In the genomic region with DNA sequence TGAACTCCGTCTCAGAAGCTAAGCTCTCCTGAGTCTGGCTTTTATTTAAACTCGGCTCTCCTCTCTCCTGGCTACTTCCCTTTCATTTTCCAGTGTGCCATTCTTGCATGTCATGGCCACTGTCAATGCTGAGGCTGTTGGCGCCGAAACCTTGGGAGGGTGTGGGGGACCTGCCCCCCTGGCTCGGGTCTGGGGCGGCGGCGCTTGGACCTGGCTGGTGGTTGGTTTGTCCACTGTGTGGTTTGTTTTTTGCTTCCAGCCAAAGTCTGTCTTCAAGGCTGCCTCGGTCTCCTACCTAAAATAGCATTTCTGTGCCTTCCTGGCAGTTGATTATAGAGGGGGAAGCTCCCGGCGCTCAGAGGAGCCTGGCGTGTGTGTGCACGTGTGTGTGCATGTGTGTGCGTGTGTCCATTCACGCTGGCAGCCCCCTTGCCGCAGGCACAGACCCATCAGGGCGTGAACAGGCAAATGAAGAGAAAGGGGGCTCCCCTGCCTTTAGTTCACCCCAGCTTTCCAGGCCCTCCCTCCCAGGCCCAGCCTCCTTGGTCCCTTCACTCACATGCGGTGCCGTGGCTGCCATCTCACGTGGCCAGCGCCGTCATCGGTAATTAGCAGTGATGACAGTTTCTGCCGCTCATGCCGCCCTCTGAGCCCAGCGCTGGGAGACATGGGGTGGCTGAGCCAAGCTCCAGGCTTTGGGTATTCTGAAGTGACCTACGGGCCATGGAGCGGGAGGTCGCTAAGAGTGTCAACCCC, we compare ENCODE assay signal across 8 cellular contexts.
DNase-seq lines count a peak whose midpoint lies in the region; ATAC-seq, FAIRE-seq and TF ChIP-seq lines count a peak whose summit lies in the region.

No MANE protein-coding gene starts in this region.

- H3K79me2 ChIP-seq in GM12878 (ENCODE audit: control insufficient read depth, insufficient read depth, low read length) = peaks cover 55% of the 10 kb centered on the region

- intact Hi-C loops in GM12878 (cut with micrococcal nuclease; ENCODE audit: unreplicated experiment) = loop anchor here (1.0 to 10.0 kb wide), 3 partner anchors 38 to 634 kb away; a partner anchor contains a TSS

- RAD21 ChIA-PET in GM12878 (lab: Charles Lee; ENCODE audit: unreplicated experiment) = interaction anchor here (0.9 to 2.7 kb wide), 5 partner anchors 11 to 176 kb away, joined by 4 to 14 read pairs (median 4); no protein-coding TSS in a partner anchor

- no peak for TF ChIP-seq RAD21 in GM12878 (IDR thresholded peaks at IDR 0.05; ENCODE audit: insufficient read depth, low read depth, low read length)

- H3K4me1 ChIP-seq in GM12878 (ENCODE audit: control insufficient read depth, insufficient read depth, low read length) (peaks cover 60% of the 10 kb centered on the region), mucosa of rectum (ENCODE audit: control insufficient read depth in 2 of 2, insufficient read depth in 2 of 2, low read length in 2 of 2) (peaks cover 55 to 62% of the 10 kb centered on the region in 2 donors)

- 2% methylated on average over 28 of the region's 29 CpGs for WGBS in GM12878 (ENCODE audit: insufficient coverage, insufficient replicate concordance, low lambda C conversion rate, missing lambda C conversion rate)

- no peaks in the 10 kb centered on the region; a peak in 1 of 4 replicates for H3K36me3 ChIP-seq in GM12878 (ENCODE audit: control insufficient read depth in 2 of 2, insufficient read depth in 2 of 2, low read length in 1 of 2)
- peaks cover 0 to 3% of the 10 kb centered on the region in 2 donors for H3K36me3 ChIP-seq in mucosa of rectum (ENCODE audit: control insufficient read depth in 2 of 2, insufficient read depth in 2 of 2, low read length in 2 of 2)

- H4K20me1 ChIP-seq in GM12878 (ENCODE audit: control insufficient read depth, insufficient read depth) = no peaks in the 10 kb centered on the region

- peak overlapping the region; percentile 20 for H2AFZ ChIP-seq in GM12878 (ENCODE audit: control insufficient read depth, low read depth, low read length)

- no TSS peak for BruUV-seq in GM12878 (replicated peaks; lab: Mats Ljungman, UMichigan)

- H3K9me3 ChIP-seq in GM12878 (replicated peaks; ENCODE audit: control insufficient read depth, insufficient read depth, low read length) (no peaks in the 10 kb centered on the region), mucosa of rectum (ENCODE audit: control insufficient read depth in 2 of 2, low read length in 2 of 2) (no peaks in the 10 kb centered on the region)

- POLR2A ChIA-PET in GM12878 (lab: Charles Lee) = interaction anchor here (0.6 to 2.2 kb wide), 10 partner anchors 85 to 638 kb away, joined by 3 to 7 read pairs (median 4); a partner anchor contains a TSS

- peak; percentile 75 for TF ChIP-seq POLR2A in GM12878 (IDR thresholded peaks at IDR 0.05; ENCODE audit: low read depth, low read length)

- peak overlapping the region; percentile 94 for H3K4me2 ChIP-seq in GM12878 (ENCODE audit: control insufficient read depth, insufficient read depth)

- TF ChIP-seq CTCF in GM12878 (IDR thresholded peaks at IDR 0.05 in 2 of 3, conservative IDR thresholded peaks at IDR 0.05 in 1 of 3; ENCODE audit: control insufficient read depth in 2 of 3, extremely low read depth in 1 of 3, insufficient read depth in 1 of 3, low read depth in 3 of 3, low read length in 3 of 3) = no peak

- H3K9ac ChIP-seq in GM12878 (ENCODE audit: control insufficient read depth, insufficient read depth, low read length) (peak overlapping the region; percentile 89), mucosa of rectum (ENCODE audit: low read depth in 1 of 2, low read length in 2 of 2) (peak overlapping the region; percentile 1 to 84)

- CTCF ChIA-PET in GM12878 (lab: Yijun Ruan, JAX) = interaction anchor here (0.6 to 1.3 kb wide), 4 partner anchors 11 to 1914 kb away, joined by 4 to 8 read pairs (median 5); no protein-coding TSS in a partner anchor

- H3K27ac ChIP-seq in GM12878 (ENCODE audit: control insufficient read depth, insufficient read depth) (peak overlapping the region; percentile 88), mucosa of rectum (ENCODE audit: low read depth in 2 of 2, low read length in 2 of 2) (peak overlapping the region; percentile 91 to 94)

- in situ Hi-C loops in GM12878 (cut with MboI) = no loop called here

- H3K27me3 ChIP-seq in GM12878 (replicated peaks in 1 of 2; ENCODE audit: control insufficient read depth in 2 of 2, insufficient read depth in 2 of 2, low read length in 1 of 2) = no peaks in the 10 kb centered on the region
- no peaks in the 10 kb centered on the region for H3K27me3 ChIP-seq in mucosa of rectum (ENCODE audit: control insufficient read depth in 2 of 2, insufficient read depth in 2 of 2, low read length in 2 of 2)

- ATAC-seq in GM12878 = peak; percentile 49
- ATAC-seq in GM18907 (IDR thresholded peaks at IDR 0.05; ENCODE audit: unreplicated experiment) = no peak

- peak; percentile 34 for DNase-seq in GM04503 (ENCODE audit: low read depth)
- DNase-seq in Kasumi-1 (lab: John Stamatoyannopoulos, UW) = peak; percentile 49 to 67
- DNase-seq in GM12878 (ENCODE audit: low read depth, low spot score) = peak; percentile 85
- no peak for DNase-seq in glomerular visceral epithelial cell (ENCODE audit: extremely low spot score)
- DNase-seq in NCI-H1694 (lab: John Stamatoyannopoulos, UW) = no peak
- DNase-seq in OCI-M2 (lab: John Stamatoyannopoulos, UW; ENCODE audit: unreplicated experiment) = no peak

- TF ChIP-seq EP300 in GM12878 (IDR thresholded peaks at IDR 0.05; ENCODE audit: borderline replicate concordance in 1 of 2, control insufficient read depth in 1 of 2, low read depth in 2 of 2, low read length in 2 of 2) = peak; percentile 39 to 57; a peak in 1 of 4 replicates

- H3K4me3 ChIP-seq in GM12878 (peak overlapping the region; percentile 84), mucosa of rectum (ENCODE audit: low read length in 2 of 2) (peak overlapping the region; percentile 72 to 75)

- SMC1A ChIA-PET in GM12878 (lab: Charles Lee; ENCODE audit: uncharacterized antibody, unreplicated experiment) = interaction anchor here (0.7 to 4.1 kb wide), 4 partner anchors 11 to 123 kb away, joined by 3 to 25 read pairs (median 3); no protein-coding TSS in a partner anchor

- no peak for FAIRE-seq in GM12878 (lab: Jason Lieb, UNC)

TF ChIP-seq in GM12878, 131 proteins besides CTCF, POLR2A, EP300 and RAD21 (continues in another document):
- TF ChIP-seq SREBF1 (IDR thresholded peaks at IDR 0.05; ENCODE audit: low read length) (no peak), IKZF2 (IDR thresholded peaks at IDR 0.05) (peak; percentile 86 to 87), SMAD5 (IDR thresholded peaks at IDR 0.05; ENCODE audit: low read depth) (no peak), SMAD1 (IDR thresholded peaks at IDR 0.05; ENCODE audit: low read depth, partially characterized antibody) (no peak), POLR2AphosphoS5 (IDR thresholded peaks at IDR 0.05; ENCODE audit: low read length) (peak; percentile 66), KLF5 (IDR thresholded peaks at IDR 0.05; ENCODE audit: partially characterized antibody) (peak; percentile 34), TBL1XR1 (IDR thresholded peaks at IDR 0.05; ENCODE audit: low read depth, low read length) (no peak), NFXL1 (IDR thresholded peaks at IDR 0.05; ENCODE audit: borderline replicate concordance) (no peak)
- TF ChIP-seq, protein P1, sequence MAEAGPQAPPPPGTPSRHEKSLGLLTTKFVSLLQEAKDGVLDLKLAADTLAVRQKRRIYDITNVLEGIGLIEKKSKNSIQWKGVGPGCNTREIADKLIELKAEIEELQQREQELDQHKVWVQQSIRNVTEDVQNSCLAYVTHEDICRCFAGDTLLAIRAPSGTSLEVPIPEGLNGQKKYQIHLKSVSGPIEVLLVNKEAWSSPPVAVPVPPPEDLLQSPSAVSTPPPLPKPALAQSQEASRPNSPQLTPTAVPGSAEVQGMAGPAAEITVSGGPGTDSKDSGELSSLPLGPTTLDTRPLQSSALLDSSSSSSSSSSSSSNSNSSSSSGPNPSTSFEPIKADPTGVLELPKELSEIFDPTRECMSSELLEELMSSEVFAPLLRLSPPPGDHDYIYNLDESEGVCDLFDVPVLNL (IDR thresholded peaks at IDR 0.05; ENCODE audit: low read depth, low read length) = no peak
- TF ChIP-seq, protein P2, sequence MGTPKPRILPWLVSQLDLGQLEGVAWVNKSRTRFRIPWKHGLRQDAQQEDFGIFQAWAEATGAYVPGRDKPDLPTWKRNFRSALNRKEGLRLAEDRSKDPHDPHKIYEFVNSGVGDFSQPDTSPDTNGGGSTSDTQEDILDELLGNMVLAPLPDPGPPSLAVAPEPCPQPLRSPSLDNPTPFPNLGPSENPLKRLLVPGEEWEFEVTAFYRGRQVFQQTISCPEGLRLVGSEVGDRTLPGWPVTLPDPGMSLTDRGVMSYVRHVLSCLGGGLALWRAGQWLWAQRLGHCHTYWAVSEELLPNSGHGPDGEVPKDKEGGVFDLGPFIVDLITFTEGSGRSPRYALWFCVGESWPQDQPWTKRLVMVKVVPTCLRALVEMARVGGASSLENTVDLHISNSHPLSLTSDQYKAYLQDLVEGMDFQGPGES (IDR thresholded peaks at IDR 0.05) = no peak
- TF ChIP-seq, protein P3, sequence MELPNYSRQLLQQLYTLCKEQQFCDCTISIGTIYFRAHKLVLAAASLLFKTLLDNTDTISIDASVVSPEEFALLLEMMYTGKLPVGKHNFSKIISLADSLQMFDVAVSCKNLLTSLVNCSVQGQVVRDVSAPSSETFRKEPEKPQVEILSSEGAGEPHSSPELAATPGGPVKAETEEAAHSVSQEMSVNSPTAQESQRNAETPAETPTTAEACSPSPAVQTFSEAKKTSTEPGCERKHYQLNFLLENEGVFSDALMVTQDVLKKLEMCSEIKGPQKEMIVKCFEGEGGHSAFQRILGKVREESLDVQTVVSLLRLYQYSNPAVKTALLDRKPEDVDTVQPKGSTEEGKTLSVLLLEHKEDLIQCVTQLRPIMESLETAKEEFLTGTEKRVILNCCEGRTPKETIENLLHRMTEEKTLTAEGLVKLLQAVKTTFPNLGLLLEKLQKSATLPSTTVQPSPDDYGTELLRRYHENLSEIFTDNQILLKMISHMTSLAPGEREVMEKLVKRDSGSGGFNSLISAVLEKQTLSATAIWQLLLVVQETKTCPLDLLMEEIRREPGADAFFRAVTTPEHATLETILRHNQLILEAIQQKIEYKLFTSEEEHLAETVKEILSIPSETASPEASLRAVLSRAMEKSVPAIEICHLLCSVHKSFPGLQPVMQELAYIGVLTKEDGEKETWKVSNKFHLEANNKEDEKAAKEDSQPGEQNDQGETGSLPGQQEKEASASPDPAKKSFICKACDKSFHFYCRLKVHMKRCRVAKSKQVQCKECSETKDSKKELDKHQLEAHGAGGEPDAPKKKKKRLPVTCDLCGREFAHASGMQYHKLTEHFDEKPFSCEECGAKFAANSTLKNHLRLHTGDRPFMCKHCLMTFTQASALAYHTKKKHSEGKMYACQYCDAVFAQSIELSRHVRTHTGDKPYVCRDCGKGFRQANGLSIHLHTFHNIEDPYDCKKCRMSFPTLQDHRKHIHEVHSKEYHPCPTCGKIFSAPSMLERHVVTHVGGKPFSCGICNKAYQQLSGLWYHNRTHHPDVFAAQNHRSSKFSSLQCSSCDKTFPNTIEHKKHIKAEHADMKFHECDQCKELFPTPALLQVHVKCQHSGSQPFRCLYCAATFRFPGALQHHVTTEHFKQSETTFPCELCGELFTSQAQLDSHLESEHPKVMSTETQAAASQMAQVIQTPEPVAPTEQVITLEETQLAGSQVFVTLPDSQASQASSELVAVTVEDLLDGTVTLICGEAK (IDR thresholded peaks at IDR 0.05; ENCODE audit: borderline replicate concordance) = no peak

Comparison
In these comparisons a context has a peak if more than half of its experiments do, and no peak if none do; other contexts are left out.
1. DNase-seq: peak in GM04503 (single experiment), Kasumi-1 (2 of 2) and GM12878 (single experiment); none in glomerular visceral epithelial cell (single experiment), NCI-H1694 (single experiment) and OCI-M2 (single experiment).